9 cellular contexts compared by ENCODE assay signal in genomic region chr2:67733517-67733916, GRCh38.
DNase-seq lines count a peak whose midpoint lies in the region; ATAC-seq and TF ChIP-seq lines count a peak whose summit lies in the region.
"Had no signal": no experiment of that assay in that cellular context is flagged by ENCODE, and none has a peak within 500 bp of the region (broad histone marks: within the 10 kb centered on the region; RNA-seq: fewer than 3 reads in every experiment).

No MANE protein-coding gene starts in this region.

- 30 to 42% (median 33%) methylated on average over 3 of the region's 3 CpGs for WGBS in ovary, 3 donors

- no peak for ATAC-seq in GM18907 (IDR thresholded peaks at IDR 0.05; ENCODE audit: unreplicated experiment)

- no peaks in the 10 kb centered on the region for H3K4me1 ChIP-seq in ovary (ENCODE audit: insufficient read depth)

- H3K9me3 ChIP-seq in ovary: no peaks in the 10 kb centered on the region

- DNase-seq in DMS 273 (lab: John Stamatoyannopoulos, UW; ENCODE audit: unreplicated experiment) (peak; percentile 79), DMS 273 treated with DMSO at 0.1 percent for 48 hours (lab: John Stamatoyannopoulos, UW) (no peak), HFFc6 (no peak), kidney epithelial cell (ENCODE audit: low read depth) (no peak), ovary (no peak), GM19238 (ENCODE audit: insufficient read length, low spot score) (no peak)
- DNase-seq: naive B cell had no signal

- H3K4me3 Mint-ChIP-seq in HFFc6: no peak overlapping the region
- H3K4me3 Mint-ChIP-seq: naive B cell had no signal

- no peak overlapping the region for H3K4me3 ChIP-seq in kidney epithelial cell (ENCODE audit: low read depth, low read length)
- no peak overlapping the region for H3K4me3 ChIP-seq in ovary

- no peaks in the 10 kb centered on the region for H3K4me1 Mint-ChIP-seq in HFFc6 (ENCODE audit: low read depth)
- H3K4me1 Mint-ChIP-seq: naive B cell had no signal

- H3K9me3 Mint-ChIP-seq in HFFc6: no peaks in the 10 kb centered on the region

- no peaks in the 10 kb centered on the region for H3K36me3 ChIP-seq in kidney epithelial cell (ENCODE audit: control insufficient read depth, insufficient read depth, low read length)
- no peaks in the 10 kb centered on the region for H3K36me3 ChIP-seq in ovary

- H3K27me3 ChIP-seq in kidney epithelial cell (ENCODE audit: control insufficient read depth, insufficient read depth, low read length): no peaks in the 10 kb centered on the region
- no peaks in the 10 kb centered on the region for H3K27me3 ChIP-seq in ovary

- peak; percentile 80 for TF ChIP-seq CTCF in HFFc6 (IDR thresholded peaks at IDR 0.05)
- TF ChIP-seq CTCF in VCaP (conservative IDR thresholded peaks at IDR 0.05): peak; percentile 67
- peak; percentile 75 for TF ChIP-seq CTCF in kidney epithelial cell (IDR thresholded peaks at IDR 0.05; ENCODE audit: insufficient read depth, low read length, poor library complexity, severe bottlenecking)
- no peak for TF ChIP-seq CTCF in ovary (IDR thresholded peaks at IDR 0.05)

- no peak for TF ChIP-seq POLR2A in ovary (IDR thresholded peaks at IDR 0.05)

- intact Hi-C loops in ovary (cut with DNase I): no loop called here

- no peaks in the 10 kb centered on the region; the same call in 1 of the 2 replicates for H3K27me3 Mint-ChIP-seq in HFFc6 (ENCODE audit: insufficient read depth)

- no peaks in the 10 kb centered on the region for H3K36me3 Mint-ChIP-seq in HFFc6 (ENCODE audit: low read depth)
- H3K36me3 Mint-ChIP-seq: naive B cell had no signal

- no peak overlapping the region for H3K27ac Mint-ChIP-seq in HFFc6
- H3K27ac Mint-ChIP-seq: naive B cell had no signal

- no peak for TF ChIP-seq EP300 in ovary (IDR thresholded peaks at IDR 0.05)

- no peak overlapping the region for H3K27ac ChIP-seq in VCaP
- no peak overlapping the region for H3K27ac ChIP-seq in ovary

Comparison
In these comparisons a context has a peak if more than half of its experiments do, and no peak if none do; other contexts are left out.
1. CTCF ChIP-seq: peak in HFFc6 (single experiment), VCaP (single experiment) and kidney epithelial cell (single experiment); none in ovary (0 of 3).